10 cellular contexts compared by ENCODE assay signal in genomic region chr3:4736284-4736861, GRCh38.
DNase-seq lines count a peak whose midpoint lies in the region; ATAC-seq and TF ChIP-seq lines count a peak whose summit lies in the region.
"Had no signal": no experiment of that assay in that cellular context is flagged by ENCODE, and none has a peak within 500 bp of the region (broad histone marks: within the 10 kb centered on the region; RNA-seq: fewer than 3 reads in every experiment).

No MANE protein-coding gene starts in this region.

- H4K20me1 ChIP-seq in hepatocyte (ENCODE audit: insufficient read depth, poor library complexity, severe bottlenecking), result no peaks in the 10 kb centered on the region

- H3K4me3 ChIP-seq in hepatocyte, result no peak overlapping the region
- no peak overlapping the region for H3K4me3 ChIP-seq in thyroid gland (replicated peaks in 1 of 3)
- H3K4me3 ChIP-seq: thoracic aorta had no signal

- H3K9me2 ChIP-seq in hepatocyte (replicated peaks; ENCODE audit: insufficient read depth), result no peaks in the 10 kb centered on the region

- H3K27me3 ChIP-seq in hepatocyte (no peaks in the 10 kb centered on the region), thyroid gland (no peaks in the 10 kb centered on the region)

- no peak for DNase-seq in activated T-cell treated with anti-CD3 and anti-CD28 coated beads, Interleukin-2, amount 50 U/mL, for 24 hours
- DNase-seq in activated T-cell treated with anti-CD3 and anti-CD28 coated beads for 4 hours (no peak), hepatocyte (ENCODE audit: low spot score) (peak; percentile 64), thyroid gland (peak; percentile 94 to 95), GM19240 (ENCODE audit: insufficient read length, low spot score) (no peak), germinal center (ENCODE audit: low spot score) (no peak)
- DNase-seq in activated CD8-positive, alpha-beta T cell treated with anti-CD3 and anti-CD28 coated beads for 36 hours, result no peak
- DNase-seq: NCI-H1105 treated with DMSO at 0.1 percent for 48 hours had no signal

- no peaks in the 10 kb centered on the region for H3K79me2 ChIP-seq in hepatocyte

- H3K27me3 Mint-ChIP-seq in activated T-cell treated with anti-CD3 and anti-CD28 coated beads, Interleukin-2, amount 50 U/mL, for 24 hours, result no peaks in the 10 kb centered on the region
- H3K27me3 Mint-ChIP-seq in activated CD8-positive, alpha-beta T cell treated with anti-CD3 and anti-CD28 coated beads for 36 hours, result no peaks in the 10 kb centered on the region

- H3K9me3 ChIP-seq in hepatocyte (ENCODE audit: low read depth), result no peaks in the 10 kb centered on the region
- no peaks in the 10 kb centered on the region for H3K9me3 ChIP-seq in thyroid gland
- H3K9me3 ChIP-seq: thoracic aorta had no signal

- H2AFZ ChIP-seq in hepatocyte, result no peak overlapping the region

- no peak overlapping the region for H3K4me3 Mint-ChIP-seq in activated T-cell treated with anti-CD3 and anti-CD28 coated beads, Interleukin-2, amount 50 U/mL, for 24 hours
- H3K4me3 Mint-ChIP-seq in activated CD8-positive, alpha-beta T cell treated with anti-CD3 and anti-CD28 coated beads for 36 hours, result no peak overlapping the region

- 87% methylated on average over 14 of the region's 14 CpGs for WGBS in hepatocyte (ENCODE audit: low lambda C conversion rate, missing lambda C conversion rate)
- WGBS in thyroid gland, 2 donors, result 46 to 53% methylated on average over 14 of the region's 14 CpGs

- peaks cover 57% of the 10 kb centered on the region for H3K4me1 Mint-ChIP-seq in activated T-cell treated with anti-CD3 and anti-CD28 coated beads, Interleukin-2, amount 50 U/mL, for 24 hours (ENCODE audit: low read depth)
- H3K4me1 Mint-ChIP-seq in activated CD8-positive, alpha-beta T cell treated with anti-CD3 and anti-CD28 coated beads for 36 hours (ENCODE audit: low read depth), result peaks cover 77% of the 10 kb centered on the region

- H3K27ac ChIP-seq in hepatocyte (peak overlapping the region; percentile 1), thyroid gland (peak overlapping the region; percentile 71 to 85 (median 74))
- H3K27ac ChIP-seq: thoracic aorta had no signal

- H3K4me2 ChIP-seq in hepatocyte, result no peak overlapping the region

- POLR2A ChIA-PET in activated CD8-positive, alpha-beta T cell treated with anti-CD3 and anti-CD28 coated beads for 36 hours (lab: Charles Lee), result interaction anchor here (0.6 to 1.0 kb wide), 2 partner anchors 89 to 245 kb away, joined by 3 to 4 read pairs; no protein-coding TSS in a partner anchor

- peaks cover 7% of the 10 kb centered on the region for H3K9me3 Mint-ChIP-seq in activated T-cell treated with anti-CD3 and anti-CD28 coated beads, Interleukin-2, amount 50 U/mL, for 24 hours
- H3K9me3 Mint-ChIP-seq in activated CD8-positive, alpha-beta T cell treated with anti-CD3 and anti-CD28 coated beads for 36 hours, result peaks cover 18% of the 10 kb centered on the region

- peak in 1 of 2 donors; percentile 61 for TF ChIP-seq POLR2A in thyroid gland (IDR thresholded peaks at IDR 0.05)

- H3K36me3 ChIP-seq in hepatocyte (replicated peaks; ENCODE audit: insufficient read depth, low read depth), result no peaks in the 10 kb centered on the region
- H3K36me3 ChIP-seq in thyroid gland, result peaks cover 0 to 3% of the 10 kb centered on the region in 2 donors

- peak overlapping the region; percentile 22 for H3K27ac Mint-ChIP-seq in activated T-cell treated with anti-CD3 and anti-CD28 coated beads, Interleukin-2, amount 50 U/mL, for 24 hours
- H3K27ac Mint-ChIP-seq in activated CD8-positive, alpha-beta T cell treated with anti-CD3 and anti-CD28 coated beads for 36 hours, result peak overlapping the region; percentile 91

- no peak for ATAC-seq in activated CD8-positive, alpha-beta T cell treated with anti-CD3 and anti-CD28 coated beads for 36 hours
- no peak for ATAC-seq in GM19035 (IDR thresholded peaks at IDR 0.05; ENCODE audit: unreplicated experiment)

- H3K4me1 ChIP-seq in hepatocyte (ENCODE audit: insufficient read depth) (peaks cover 5% of the 10 kb centered on the region), thyroid gland (peaks cover 19 to 50% of the 10 kb centered on the region in 2 donors)

- CTCF ChIA-PET in activated CD8-positive, alpha-beta T cell treated with anti-CD3 and anti-CD28 coated beads for 36 hours (lab: Charles Lee), result interaction anchor here (3.1 kb wide), 1 partner anchor 24 kb away, joined by 14 read pairs; no protein-coding TSS in a partner anchor

- intact Hi-C loops in activated CD8-positive, alpha-beta T cell treated with anti-CD3 and anti-CD28 coated beads for 36 hours (cut with micrococcal nuclease), result loop anchor here (5.0 to 10.0 kb wide), 2 partner anchors 241 to 458 kb away; partner anchors contain the start of gene BHLHE40
- intact Hi-C loops in thyroid gland (cut with DNase I), result no loop called here

- TF ChIP-seq CTCF in activated CD8-positive, alpha-beta T cell treated with anti-CD3 and anti-CD28 coated beads for 36 hours (IDR thresholded peaks at IDR 0.05), result no peak
- TF ChIP-seq CTCF in hepatocyte (IDR thresholded peaks at IDR 0.05; ENCODE audit: poor library complexity) (no peak), thyroid gland (IDR thresholded peaks at IDR 0.05) (no peak)

- peaks cover 82% of the 10 kb centered on the region for H3K36me3 Mint-ChIP-seq in activated T-cell treated with anti-CD3 and anti-CD28 coated beads, Interleukin-2, amount 50 U/mL, for 24 hours (ENCODE audit: low read depth)
- peaks cover 78% of the 10 kb centered on the region for H3K36me3 Mint-ChIP-seq in activated CD8-positive, alpha-beta T cell treated with anti-CD3 and anti-CD28 coated beads for 36 hours (ENCODE audit: low read depth)

Comparison
In these comparisons a context has a peak if more than half of its experiments do, and no peak if none do; other contexts are left out.
1. DNase-seq: peak in hepatocyte (single experiment) and thyroid gland (2 of 2); none in activated T-cell treated with anti-CD3 and anti-CD28 coated beads, Interleukin-2, amount 50 U/mL, for 24 hours (single experiment), activated T-cell treated with anti-CD3 and anti-CD28 coated beads for 4 hours (single experiment), activated CD8-positive, alpha-beta T cell treated with anti-CD3 and anti-CD28 coated beads for 36 hours (single experiment), GM19240 (single experiment) and germinal center (single experiment).